In the genomic region with DNA sequence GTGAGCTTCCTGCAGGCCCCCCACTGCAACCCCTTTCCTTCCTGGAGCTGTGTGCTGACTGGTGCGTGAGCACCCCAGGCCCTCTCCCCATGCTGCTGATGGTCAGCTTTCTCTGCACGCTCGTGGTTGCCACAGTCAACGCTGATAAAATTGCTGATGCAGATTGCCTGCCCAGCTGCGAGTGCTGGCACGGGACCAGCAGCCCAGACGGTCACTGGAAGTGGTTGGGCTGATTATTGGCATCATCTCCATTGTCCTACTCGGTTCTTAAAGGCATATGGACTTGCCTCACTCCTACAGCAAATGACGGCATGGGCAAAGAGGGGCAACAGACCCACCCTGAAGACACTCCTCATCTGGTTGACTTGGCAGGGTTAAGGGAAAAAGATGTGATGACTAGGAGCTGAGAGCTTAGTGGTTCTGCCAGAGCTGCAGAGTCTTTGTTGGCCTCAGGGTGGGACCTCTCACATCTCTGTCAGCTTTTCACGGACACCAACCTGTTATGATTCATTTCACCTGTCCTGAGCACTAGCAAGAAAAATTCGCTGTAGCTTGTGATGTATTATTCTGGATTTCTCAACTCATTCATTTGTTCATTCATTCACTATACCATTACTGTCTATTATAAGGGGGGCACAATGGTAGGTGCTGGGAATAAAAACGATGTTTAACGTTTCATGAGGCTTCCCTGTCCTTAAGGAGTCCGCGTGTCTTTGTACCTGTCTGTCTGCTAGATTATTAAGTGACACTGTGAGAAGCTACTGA, we compare ENCODE assay signal across 1 cellular context.
TF ChIP-seq lines count a peak whose summit lies in the region.

No MANE protein-coding gene starts in this region.

TF ChIP-seq in K562, 482 proteins besides CTCF, POLR2A, EP300 and RAD21 (continued from another document and continues in another):
- TF ChIP-seq, protein P1, sequence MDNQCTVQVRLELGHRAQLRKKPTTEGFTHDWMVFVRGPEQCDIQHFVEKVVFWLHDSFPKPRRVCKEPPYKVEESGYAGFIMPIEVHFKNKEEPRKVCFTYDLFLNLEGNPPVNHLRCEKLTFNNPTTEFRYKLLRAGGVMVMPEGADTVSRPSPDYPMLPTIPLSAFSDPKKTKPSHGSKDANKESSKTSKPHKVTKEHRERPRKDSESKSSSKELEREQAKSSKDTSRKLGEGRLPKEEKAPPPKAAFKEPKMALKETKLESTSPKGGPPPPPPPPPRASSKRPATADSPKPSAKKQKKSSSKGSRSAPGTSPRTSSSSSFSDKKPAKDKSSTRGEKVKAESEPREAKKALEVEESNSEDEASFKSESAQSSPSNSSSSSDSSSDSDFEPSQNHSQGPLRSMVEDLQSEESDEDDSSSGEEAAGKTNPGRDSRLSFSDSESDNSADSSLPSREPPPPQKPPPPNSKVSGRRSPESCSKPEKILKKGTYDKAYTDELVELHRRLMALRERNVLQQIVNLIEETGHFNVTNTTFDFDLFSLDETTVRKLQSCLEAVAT (IDR thresholded peaks at IDR 0.05) = no peak
- TF ChIP-seq RBFOX2 (IDR thresholded peaks at IDR 0.05; ENCODE audit: low read depth, low read length) (no peak), RAD51 (IDR thresholded peaks at IDR 0.05; ENCODE audit: borderline replicate concordance, low read depth) (no peak), LARP7 (IDR thresholded peaks at IDR 0.05) (no peak), PTTG1 (tag; IDR thresholded peaks at IDR 0.05; ENCODE audit: low read depth) (no peak), BHLHE40 (IDR thresholded peaks at IDR 0.05; ENCODE audit: low read length) (peak; percentile 80), C11orf30 (IDR thresholded peaks at IDR 0.05; ENCODE audit: low read depth) (peak; percentile 42; the same call in 1 of the 2 replicates), SMARCA5 (IDR thresholded peaks at IDR 0.05) (no peak), ZNF184 (CRISPR knock-in tag; IDR thresholded peaks at IDR 0.05) (no peak), TBL1XR1 (IDR thresholded peaks at IDR 0.05; ENCODE audit: low read length in 2 of 2) (no peak), IFI16 (CRISPR knock-in tag; IDR thresholded peaks at IDR 0.05) (no peak), MYBL2 (IDR thresholded peaks at IDR 0.05; ENCODE audit: low read depth) (no peak), MYBL2 (CRISPR knock-in tag; IDR thresholded peaks at IDR 0.05; ENCODE audit: borderline replicate concordance) (no peak), CHCHD3 (CRISPR knock-in tag; IDR thresholded peaks at IDR 0.05) (no peak), ZNF140 (CRISPR knock-in tag; IDR thresholded peaks at IDR 0.05) (no peak), HNRNPL (IDR thresholded peaks at IDR 0.05; ENCODE audit: low read depth, low read length) (no peak), SNIP1 (IDR thresholded peaks at IDR 0.05; ENCODE audit: low read depth) (no peak), POLR2G (IDR thresholded peaks at IDR 0.05; ENCODE audit: low read depth, low read length) (peak; percentile 23; the same call in 1 of the 2 replicates), NFATC3 (IDR thresholded peaks at IDR 0.05) (no peak), PATZ1 (CRISPR knock-in tag; IDR thresholded peaks at IDR 0.05; ENCODE audit: borderline replicate concordance) (no peak), TFAP4 (CRISPR knock-in tag; IDR thresholded peaks at IDR 0.05; ENCODE audit: borderline replicate concordance) (peak; percentile 77; the same call in 1 of the 2 replicates), ZNF23 (CRISPR knock-in tag; IDR thresholded peaks at IDR 0.05) (no peak), ZNF699 (CRISPR knock-in tag; IDR thresholded peaks at IDR 0.05; ENCODE audit: insufficient replicate concordance) (no peak), NFIC (IDR thresholded peaks at IDR 0.05) (peak; percentile 73), DLX4 (CRISPR knock-in tag; IDR thresholded peaks at IDR 0.05) (no peak), MYC (IDR thresholded peaks at IDR 0.05; ENCODE audit: low read depth, low read length) (no peak), MYC (CRISPR knock-in tag; IDR thresholded peaks at IDR 0.05; ENCODE audit: borderline replicate concordance, low read depth) (no peak), GATAD2B (IDR thresholded peaks at IDR 0.05; ENCODE audit: borderline replicate concordance) (0 out of 2 replicates have a peak, but pooled peaks have one; percentile 25), ZNF655 (CRISPR knock-in tag; IDR thresholded peaks at IDR 0.05) (no peak), ZNF24 (IDR thresholded peaks at IDR 0.05) (peak; percentile 66), ILK (tag; IDR thresholded peaks at IDR 0.05; ENCODE audit: borderline replicate concordance, low read depth) (no peak), TAF15 (IDR thresholded peaks at IDR 0.05; ENCODE audit: low read depth, low read length) (no peak), ZBTB1 (CRISPR knock-in tag; IDR thresholded peaks at IDR 0.05; ENCODE audit: borderline replicate concordance, low read depth) (no peak)
- TF ChIP-seq, protein P2, sequence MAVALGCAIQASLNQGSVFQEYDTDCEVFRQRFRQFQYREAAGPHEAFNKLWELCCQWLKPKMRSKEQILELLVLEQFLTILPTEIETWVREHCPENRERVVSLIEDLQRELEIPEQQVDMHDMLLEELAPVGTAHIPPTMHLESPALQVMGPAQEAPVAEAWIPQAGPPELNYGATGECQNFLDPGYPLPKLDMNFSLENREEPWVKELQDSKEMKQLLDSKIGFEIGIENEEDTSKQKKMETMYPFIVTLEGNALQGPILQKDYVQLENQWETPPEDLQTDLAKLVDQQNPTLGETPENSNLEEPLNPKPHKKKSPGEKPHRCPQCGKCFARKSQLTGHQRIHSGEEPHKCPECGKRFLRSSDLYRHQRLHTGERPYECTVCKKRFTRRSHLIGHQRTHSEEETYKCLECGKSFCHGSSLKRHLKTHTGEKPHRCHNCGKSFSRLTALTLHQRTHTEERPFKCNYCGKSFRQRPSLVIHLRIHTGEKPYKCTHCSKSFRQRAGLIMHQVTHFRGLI (CRISPR knock-in tag; IDR thresholded peaks at IDR 0.05) = peak; percentile 89; the same call in 1 of the 2 replicates
- TF ChIP-seq, protein P3, sequence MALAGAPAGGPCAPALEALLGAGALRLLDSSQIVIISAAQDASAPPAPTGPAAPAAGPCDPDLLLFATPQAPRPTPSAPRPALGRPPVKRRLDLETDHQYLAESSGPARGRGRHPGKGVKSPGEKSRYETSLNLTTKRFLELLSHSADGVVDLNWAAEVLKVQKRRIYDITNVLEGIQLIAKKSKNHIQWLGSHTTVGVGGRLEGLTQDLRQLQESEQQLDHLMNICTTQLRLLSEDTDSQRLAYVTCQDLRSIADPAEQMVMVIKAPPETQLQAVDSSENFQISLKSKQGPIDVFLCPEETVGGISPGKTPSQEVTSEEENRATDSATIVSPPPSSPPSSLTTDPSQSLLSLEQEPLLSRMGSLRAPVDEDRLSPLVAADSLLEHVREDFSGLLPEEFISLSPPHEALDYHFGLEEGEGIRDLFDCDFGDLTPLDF (CRISPR knock-in tag; IDR thresholded peaks at IDR 0.05) = no peak
- TF ChIP-seq, protein P4, sequence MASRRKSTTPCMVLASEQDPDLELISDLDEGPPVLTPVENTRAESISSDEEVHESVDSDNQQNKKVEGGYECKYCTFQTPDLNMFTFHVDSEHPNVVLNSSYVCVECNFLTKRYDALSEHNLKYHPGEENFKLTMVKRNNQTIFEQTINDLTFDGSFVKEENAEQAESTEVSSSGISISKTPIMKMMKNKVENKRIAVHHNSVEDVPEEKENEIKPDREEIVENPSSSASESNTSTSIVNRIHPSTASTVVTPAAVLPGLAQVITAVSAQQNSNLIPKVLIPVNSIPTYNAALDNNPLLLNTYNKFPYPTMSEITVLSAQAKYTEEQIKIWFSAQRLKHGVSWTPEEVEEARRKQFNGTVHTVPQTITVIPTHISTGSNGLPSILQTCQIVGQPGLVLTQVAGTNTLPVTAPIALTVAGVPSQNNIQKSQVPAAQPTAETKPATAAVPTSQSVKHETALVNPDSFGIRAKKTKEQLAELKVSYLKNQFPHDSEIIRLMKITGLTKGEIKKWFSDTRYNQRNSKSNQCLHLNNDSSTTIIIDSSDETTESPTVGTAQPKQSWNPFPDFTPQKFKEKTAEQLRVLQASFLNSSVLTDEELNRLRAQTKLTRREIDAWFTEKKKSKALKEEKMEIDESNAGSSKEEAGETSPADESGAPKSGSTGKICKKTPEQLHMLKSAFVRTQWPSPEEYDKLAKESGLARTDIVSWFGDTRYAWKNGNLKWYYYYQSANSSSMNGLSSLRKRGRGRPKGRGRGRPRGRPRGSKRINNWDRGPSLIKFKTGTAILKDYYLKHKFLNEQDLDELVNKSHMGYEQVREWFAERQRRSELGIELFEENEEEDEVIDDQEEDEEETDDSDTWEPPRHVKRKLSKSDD (conservative IDR thresholded peaks at IDR 0.05; ENCODE audit: low read length) = no peak
- TF ChIP-seq, protein P5, sequence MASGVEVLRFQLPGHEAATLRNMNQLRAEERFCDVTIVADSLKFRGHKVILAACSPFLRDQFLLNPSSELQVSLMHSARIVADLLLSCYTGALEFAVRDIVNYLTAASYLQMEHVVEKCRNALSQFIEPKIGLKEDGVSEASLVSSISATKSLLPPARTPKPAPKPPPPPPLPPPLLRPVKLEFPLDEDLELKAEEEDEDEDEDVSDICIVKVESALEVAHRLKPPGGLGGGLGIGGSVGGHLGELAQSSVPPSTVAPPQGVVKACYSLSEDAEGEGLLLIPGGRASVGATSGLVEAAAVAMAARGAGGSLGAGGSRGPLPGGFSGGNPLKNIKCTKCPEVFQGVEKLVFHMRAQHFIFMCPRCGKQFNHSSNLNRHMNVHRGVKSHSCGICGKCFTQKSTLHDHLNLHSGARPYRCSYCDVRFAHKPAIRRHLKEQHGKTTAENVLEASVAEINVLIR (CRISPR knock-in tag; IDR thresholded peaks at IDR 0.05) = no peak
- TF ChIP-seq, protein P6, sequence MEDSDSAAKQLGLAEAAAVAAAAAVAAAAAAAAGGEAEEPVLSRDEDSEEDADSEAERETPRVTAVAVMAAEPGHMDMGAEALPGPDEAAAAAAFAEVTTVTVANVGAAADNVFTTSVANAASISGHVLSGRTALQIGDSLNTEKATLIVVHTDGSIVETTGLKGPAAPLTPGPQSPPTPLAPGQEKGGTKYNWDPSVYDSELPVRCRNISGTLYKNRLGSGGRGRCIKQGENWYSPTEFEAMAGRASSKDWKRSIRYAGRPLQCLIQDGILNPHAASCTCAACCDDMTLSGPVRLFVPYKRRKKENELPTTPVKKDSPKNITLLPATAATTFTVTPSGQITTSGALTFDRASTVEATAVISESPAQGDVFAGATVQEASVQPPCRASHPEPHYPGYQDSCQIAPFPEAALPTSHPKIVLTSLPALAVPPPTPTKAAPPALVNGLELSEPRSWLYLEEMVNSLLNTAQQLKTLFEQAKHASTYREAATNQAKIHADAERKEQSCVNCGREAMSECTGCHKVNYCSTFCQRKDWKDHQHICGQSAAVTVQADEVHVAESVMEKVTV (CRISPR knock-in tag; IDR thresholded peaks at IDR 0.05) = no peak
- TF ChIP-seq, protein P7, sequence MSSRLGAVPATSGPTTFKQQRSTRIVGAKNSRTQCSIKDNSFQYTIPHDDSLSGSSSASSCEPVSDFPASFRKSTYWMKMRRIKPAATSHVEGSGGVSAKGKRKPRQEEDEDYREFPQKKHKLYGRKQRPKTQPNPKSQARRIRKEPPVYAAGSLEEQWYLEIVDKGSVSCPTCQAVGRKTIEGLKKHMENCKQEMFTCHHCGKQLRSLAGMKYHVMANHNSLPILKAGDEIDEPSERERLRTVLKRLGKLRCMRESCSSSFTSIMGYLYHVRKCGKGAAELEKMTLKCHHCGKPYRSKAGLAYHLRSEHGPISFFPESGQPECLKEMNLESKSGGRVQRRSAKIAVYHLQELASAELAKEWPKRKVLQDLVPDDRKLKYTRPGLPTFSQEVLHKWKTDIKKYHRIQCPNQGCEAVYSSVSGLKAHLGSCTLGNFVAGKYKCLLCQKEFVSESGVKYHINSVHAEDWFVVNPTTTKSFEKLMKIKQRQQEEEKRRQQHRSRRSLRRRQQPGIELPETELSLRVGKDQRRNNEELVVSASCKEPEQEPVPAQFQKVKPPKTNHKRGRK (tag; IDR thresholded peaks at IDR 0.05) = no peak
- TF ChIP-seq, protein P8, sequence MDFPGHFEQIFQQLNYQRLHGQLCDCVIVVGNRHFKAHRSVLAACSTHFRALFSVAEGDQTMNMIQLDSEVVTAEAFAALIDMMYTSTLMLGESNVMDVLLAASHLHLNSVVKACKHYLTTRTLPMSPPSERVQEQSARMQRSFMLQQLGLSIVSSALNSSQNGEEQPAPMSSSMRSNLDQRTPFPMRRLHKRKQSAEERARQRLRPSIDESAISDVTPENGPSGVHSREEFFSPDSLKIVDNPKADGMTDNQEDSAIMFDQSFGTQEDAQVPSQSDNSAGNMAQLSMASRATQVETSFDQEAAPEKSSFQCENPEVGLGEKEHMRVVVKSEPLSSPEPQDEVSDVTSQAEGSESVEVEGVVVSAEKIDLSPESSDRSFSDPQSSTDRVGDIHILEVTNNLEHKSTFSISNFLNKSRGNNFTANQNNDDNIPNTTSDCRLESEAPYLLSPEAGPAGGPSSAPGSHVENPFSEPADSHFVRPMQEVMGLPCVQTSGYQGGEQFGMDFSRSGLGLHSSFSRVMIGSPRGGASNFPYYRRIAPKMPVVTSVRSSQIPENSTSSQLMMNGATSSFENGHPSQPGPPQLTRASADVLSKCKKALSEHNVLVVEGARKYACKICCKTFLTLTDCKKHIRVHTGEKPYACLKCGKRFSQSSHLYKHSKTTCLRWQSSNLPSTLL (IDR thresholded peaks at IDR 0.05) = no peak
